ENCODE assay signal across 22 cellular contexts in the genomic region with DNA sequence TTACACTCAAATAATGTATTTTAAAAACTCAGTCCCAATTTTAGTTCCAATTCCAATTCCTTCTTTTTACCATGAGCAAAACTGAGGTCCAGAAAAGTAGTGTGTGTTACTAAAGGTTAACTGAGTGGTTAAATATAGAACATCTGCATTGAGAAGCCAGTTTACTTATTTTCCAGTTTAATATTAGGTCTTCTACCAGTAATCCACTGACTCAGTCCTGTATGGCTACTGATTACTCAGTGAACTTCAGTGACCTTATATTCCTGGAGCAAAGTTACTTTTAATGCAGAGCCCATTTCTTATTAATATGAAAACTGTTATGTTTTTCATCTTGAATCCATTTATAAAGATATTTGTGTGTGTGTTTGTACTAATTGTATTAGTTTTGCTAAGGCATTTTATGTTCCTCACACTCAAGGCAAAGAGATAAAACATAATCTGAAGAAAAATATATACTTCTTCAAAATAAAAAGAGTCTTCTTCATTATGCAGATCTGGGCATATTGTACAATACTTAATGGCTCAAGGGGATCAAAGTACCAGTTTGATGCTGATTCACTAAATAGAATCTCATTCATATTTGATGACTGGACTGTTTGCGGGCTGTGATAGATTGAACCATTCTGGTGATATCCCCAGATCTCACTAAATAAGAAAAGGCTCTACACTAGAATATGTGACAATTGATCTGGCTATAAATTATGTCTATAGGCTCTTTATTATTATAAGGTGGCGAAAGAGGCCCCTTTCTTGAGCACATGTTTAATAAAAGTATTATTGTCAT.
"Had no signal": no experiment of that assay in that cellular context is flagged by ENCODE, and none has a peak within 500 bp of the region (broad histone marks: within the 10 kb centered on the region; RNA-seq: fewer than 3 reads in every experiment).

No MANE protein-coding gene starts in this region.

- H3K4me1 Mint-ChIP-seq: immature natural killer cell; memory B cell; natural killer cell; stimulated activated memory B cell treated with anti-CD40 and anti-IgM and Interleukin-4, amounts not matched to agents 10 μg/mL and 1 μg/mL and 100 μg/mL, for 72 hours; WTC11 had no signal

- H3K27me3 ChIP-seq: esophagus muscularis mucosa, foreskin keratinocyte, neutrophil, thyroid gland had no signal

- H3K4me1 ChIP-seq: esophagus muscularis mucosa, foreskin keratinocyte, left ventricle myocardium inferior, parathyroid adenoma, thyroid gland had no signal

- H3K27me3 Mint-ChIP-seq: memory B cell; stimulated activated memory B cell treated with anti-CD40 and anti-IgM and Interleukin-4, amounts not matched to agents 10 μg/mL and 1 μg/mL and 100 μg/mL, for 72 hours; T-helper 17 cell had no signal

- H3K4me3 ChIP-seq: esophagus muscularis mucosa, left ventricle myocardium inferior, thyroid gland had no signal

- DNase-seq: activated CD4-positive, alpha-beta T cell treated with anti-CD3 and anti-CD28 coated beads for 4 hours; activated CD8-positive, alpha-beta memory T cell treated with anti-CD3 and anti-CD28 coated beads, Interleukin-2, amount 50 U/mL, for 4 hours; activated CD8-positive, alpha-beta T cell treated with anti-CD3 and anti-CD28 coated beads, Interleukin-2, amount 10 ng/mL, durations not matched to agents 7 days and 5 days; activated effector memory CD4-positive, alpha-beta T cell treated with anti-CD3 and anti-CD28 coated beads, Interleukin-2, amount 50 U/mL, for 16 hours; activated T-cell treated with anti-CD3 and anti-CD28 coated beads, Interleukin-2, amount 50 U/mL, for 48 hours; foreskin keratinocyte; head of caudate nucleus; immature natural killer cell; left ventricle myocardium inferior; natural killer cell; stimulated activated CD4-positive, alpha-beta T cell treated with anti-CD3 and anti-CD28 coated beads, Interleukin-2, amount 100 ng/mL, for 48 hours; T-helper 17 cell; thyroid gland had no signal

- H3K9me3 ChIP-seq: esophagus muscularis mucosa, neutrophil, thyroid gland had no signal

- FAIRE-seq: colon, urothelium cell line had no signal

- H3K9me3 Mint-ChIP-seq: natural killer cell had no signal

- H2AFZ ChIP-seq: parathyroid adenoma had no signal

- ATAC-seq: activated CD8-positive, alpha-beta T cell treated with anti-CD3 and anti-CD28 coated beads, Interleukin-2, amount 10 ng/mL, durations not matched to agents 7 days and 5 days; activated naive CD4-positive, alpha-beta T cell treated with anti-CD3 and anti-CD28 coated beads, Interleukin-2, amount 50 U/mL, for 72 hours; foreskin keratinocyte; natural killer cell; stimulated activated memory B cell treated with anti-CD40 and anti-IgM and Interleukin-4, amounts not matched to agents 10 μg/mL and 1 μg/mL and 100 μg/mL, for 72 hours; T-helper 17 cell; WTC11 had no signal

- H3K27ac ChIP-seq: esophagus muscularis mucosa, foreskin keratinocyte, left ventricle myocardium inferior, neutrophil, parathyroid adenoma, thyroid gland had no signal

- H3K79me2 ChIP-seq: parathyroid adenoma had no signal

- H3K9ac ChIP-seq: parathyroid adenoma had no signal

- H3K4me3 Mint-ChIP-seq: activated CD8-positive, alpha-beta T cell treated with anti-CD3 and anti-CD28 coated beads, Interleukin-2, amount 10 ng/mL, durations not matched to agents 7 days and 5 days; immature natural killer cell; memory B cell; natural killer cell; stimulated activated memory B cell treated with anti-CD40 and anti-IgM and Interleukin-4, amounts not matched to agents 10 μg/mL and 1 μg/mL and 100 μg/mL, for 72 hours; T-helper 17 cell; WTC11 had no signal

- H3K27ac Mint-ChIP-seq: activated CD8-positive, alpha-beta T cell treated with anti-CD3 and anti-CD28 coated beads, Interleukin-2, amount 10 ng/mL, durations not matched to agents 7 days and 5 days; activated naive CD4-positive, alpha-beta T cell treated with anti-CD3 and anti-CD28 coated beads, Interleukin-2, amount 50 U/mL, for 72 hours; memory B cell; natural killer cell; stimulated activated memory B cell treated with anti-CD40 and anti-IgM and Interleukin-4, amounts not matched to agents 10 μg/mL and 1 μg/mL and 100 μg/mL, for 72 hours; T-helper 17 cell; WTC11 had no signal
